8 cellular contexts compared by ENCODE assay signal in genomic region chrX:72128881-72129280, GRCh38. TPM values are rescaled to one million over a fixed set of nuclear protein-coding genes. Genes with fewer than 3 reads are reported as not detected.
DNase-seq lines count a peak whose midpoint lies in the region; ATAC-seq and TF ChIP-seq lines count a peak whose summit lies in the region.

No MANE protein-coding gene starts in this region.

- no peak overlapping the region for H3K4me3 ChIP-seq in AG10803 (ENCODE audit: low read length)
- H3K4me3 ChIP-seq in kidney epithelial cell (ENCODE audit: low read depth, low read length), result no peak overlapping the region

- DNase-seq in AG10803 (ENCODE audit: low read depth) (no peak), T-helper 17 cell (no peak), kidney epithelial cell (ENCODE audit: low read depth) (no peak), foreskin melanocyte (no peak), superior temporal gyrus (ENCODE audit: extremely low spot score) (no peak)
- DNase-seq in activated CD8-positive, alpha-beta memory T cell treated with anti-CD3 and anti-CD28 coated beads, Interleukin-2, amount 50 U/mL, for 4 hours, result no peak

- H3K27ac Mint-ChIP-seq in T-helper 17 cell, result no peak overlapping the region

- peaks cover 5% of the 10 kb centered on the region for H3K27me3 ChIP-seq in kidney epithelial cell (ENCODE audit: control insufficient read depth, insufficient read depth, low read length)

- TF ChIP-seq CTCF in AG10803 (conservative IDR thresholded peaks at IDR 0.05; ENCODE audit: low read length), result peak; percentile 42
- TF ChIP-seq CTCF in GM12872 (IDR thresholded peaks at IDR 0.05; ENCODE audit: insufficient read depth, low read depth, low read length), result peak; percentile 59; the same call in 2 of the 3 replicates
- TF ChIP-seq CTCF in kidney epithelial cell (IDR thresholded peaks at IDR 0.05; ENCODE audit: insufficient read depth, low read length, poor library complexity, severe bottlenecking), result peak; percentile 42

- peaks cover 23% of the 10 kb centered on the region for H3K4me1 Mint-ChIP-seq in T-helper 17 cell

- H3K36me3 ChIP-seq in kidney epithelial cell (ENCODE audit: control insufficient read depth, insufficient read depth, low read length), result no peaks in the 10 kb centered on the region

- H3K9me3 ChIP-seq in T-helper 17 cell (ENCODE audit: control insufficient read depth, low read length, poor library complexity, severe bottlenecking), result no peaks in the 10 kb centered on the region

- no peaks in the 10 kb centered on the region for H3K27me3 Mint-ChIP-seq in T-helper 17 cell

- H3K36me3 Mint-ChIP-seq in T-helper 17 cell (ENCODE audit: low read depth), result peaks cover 4% of the 10 kb centered on the region

- peak overlapping the region; percentile 36 for H3K4me3 Mint-ChIP-seq in T-helper 17 cell

- ATAC-seq in T-helper 17 cell (no peak), GM18867 (IDR thresholded peaks at IDR 0.05; ENCODE audit: unreplicated experiment) (no peak)

RNA-seq across cellular contexts. Expression of gene RTL5, which starts 2.8 kb away (rescaled TPM):
- total RNA-seq in T-helper 17 cell, result 1 to 10 TPM; 2.6 to 2.7 TPM
- total RNA-seq in kidney epithelial cell, result 2.3 and 2.7 TPM in 2 replicates

RNA-seq across cellular contexts. Expression of gene PIN4, which starts 52.7 kb away (rescaled TPM):
- total RNA-seq in T-helper 17 cell (1 to 10 TPM; 2.6 to 3.0 TPM), kidney epithelial cell (7.1 and 9.0 TPM in 2 replicates)
